In genomic region chr14:99565383-99565782, GRCh38 we compare ENCODE assay signal across 21 cellular contexts. TPM values are rescaled to one million over a fixed set of nuclear protein-coding genes. Genes with fewer than 3 reads are reported as not detected.
DNase-seq lines count a peak whose midpoint lies in the region; ATAC-seq, FAIRE-seq and TF ChIP-seq lines count a peak whose summit lies in the region.
"Had no signal": no experiment of that assay in that cellular context is flagged by ENCODE, and none has a peak within 500 bp of the region (broad histone marks: within the 10 kb centered on the region; RNA-seq: fewer than 3 reads in every experiment).

No MANE protein-coding gene starts in this region.

- intact Hi-C loops in stomach (cut with DNase I; ENCODE audit: low total_unique reads) = loop anchor here (5.0 kb wide), 1 partner anchor 37 kb away; the partner anchor contains the start of gene CCDC85C

- no peak for TF ChIP-seq CTCF in WTC11 (IDR thresholded peaks at IDR 0.05)
- TF ChIP-seq CTCF in hepatocyte (IDR thresholded peaks at IDR 0.05; ENCODE audit: poor library complexity) = no peak
- no peak for TF ChIP-seq CTCF in stomach (IDR thresholded peaks at IDR 0.05)
- TF ChIP-seq CTCF in H9 (conservative IDR thresholded peaks at IDR 0.05) = no peak

- 0 out of 2 replicates have a peak overlapping the region, but pooled peaks have one; percentile 49 for H3K27ac Mint-ChIP-seq in WTC11
- no peak overlapping the region; a peak in 1 of 7 replicates for H3K27ac Mint-ChIP-seq in H9
- H3K27ac Mint-ChIP-seq: activated CD4-positive, alpha-beta T cell treated with anti-CD3 and anti-CD28 coated beads, Interleukin-2, amount 10 ng/mL, durations not matched to agents 24 days and 14 days; activated naive CD4-positive, alpha-beta T cell treated with anti-CD3 and anti-CD28 coated beads, Interleukin-2, amount 50 U/mL, for 72 hours; natural killer cell; T-helper 2 cell treated with Interferon-gamma antibody and Interleukin-4, amounts not matched to agents 5 μg/mL and 100 μg/mL, for 36 hours had no signal

- no peak overlapping the region for H2AK5ac ChIP-seq in H9 (ENCODE audit: insufficient read length, low read length)

- H2BK15ac ChIP-seq in H9 (ENCODE audit: low read depth, low read length) = no peak overlapping the region

- H2AFZ ChIP-seq in hepatocyte (no peak overlapping the region), H9 (ENCODE audit: low read length) (no peak overlapping the region)

- H3K9ac ChIP-seq in H9 (ENCODE audit: extremely low read depth, insufficient read length, low read length) = no peak overlapping the region

- TF ChIP-seq POLR2A in stomach (IDR thresholded peaks at IDR 0.05) = no peak
- no peak for TF ChIP-seq POLR2A in GM12892 (IDR thresholded peaks at IDR 0.05; ENCODE audit: low read depth, low read length)

- H3K27me3 Mint-ChIP-seq in WTC11 (ENCODE audit: low read depth) = no peaks in the 10 kb centered on the region
- H3K27me3 Mint-ChIP-seq in H9 (ENCODE audit: low read depth) = peaks cover 10% of the 10 kb centered on the region
- H3K27me3 Mint-ChIP-seq: activated CD4-positive, alpha-beta T cell treated with anti-CD3 and anti-CD28 coated beads, Interleukin-2, amount 10 ng/mL, durations not matched to agents 24 days and 14 days; CD4-positive, alpha-beta memory T cell; effector memory CD8-positive, alpha-beta T cell had no signal

- H3K9me3 Mint-ChIP-seq in WTC11 (no peaks in the 10 kb centered on the region), H9 (no peaks in the 10 kb centered on the region)
- H3K9me3 Mint-ChIP-seq: activated CD4-positive, alpha-beta T cell treated with anti-CD3 and anti-CD28 coated beads, Interleukin-2, amount 10 ng/mL, durations not matched to agents 24 days and 14 days; activated naive CD4-positive, alpha-beta T cell treated with anti-CD3 and anti-CD28 coated beads, Interleukin-2, amount 50 U/mL, for 72 hours; CD4-positive, alpha-beta memory T cell; effector memory CD8-positive, alpha-beta T cell; natural killer cell; T-helper 2 cell treated with Interferon-gamma antibody and Interleukin-4, amounts not matched to agents 5 μg/mL and 100 μg/mL, for 36 hours had no signal

- no peak overlapping the region for H2BK12ac ChIP-seq in H9 (ENCODE audit: insufficient read length, low read depth, low read length)

- no peak overlapping the region for H2BK20ac ChIP-seq in H9 (ENCODE audit: low read depth, low read length, poor library complexity, severe bottlenecking)

- no peaks in the 10 kb centered on the region for H3K36me3 ChIP-seq in hepatocyte (replicated peaks; ENCODE audit: insufficient read depth, low read depth)
- no peaks in the 10 kb centered on the region for H3K36me3 ChIP-seq in stomach
- H3K36me3 ChIP-seq: tibial artery had no signal

- H3K9me3 ChIP-seq in hepatocyte (ENCODE audit: low read depth) = no peaks in the 10 kb centered on the region
- H3K9me3 ChIP-seq in stomach = no peaks in the 10 kb centered on the region
- H3K9me3 ChIP-seq in H9 (ENCODE audit: control insufficient read depth, low read depth, low read length) = no peaks in the 10 kb centered on the region
- H3K9me3 ChIP-seq: tibial artery had no signal

- POLR2A ChIA-PET in WTC11 (lab: Charles Lee) = no interaction called here

- no peak overlapping the region for H4K91ac ChIP-seq in H9 (ENCODE audit: insufficient read length, low read depth, low read length)

- CTCF ChIA-PET in WTC11 (lab: Charles Lee) = interaction anchor here (0.9 to 1.3 kb wide), 4 partner anchors 9 to 63 kb away, joined by 3 to 7 read pairs (median 6); no protein-coding TSS in a partner anchor

- TF ChIP-seq EP300 in stomach (IDR thresholded peaks at IDR 0.05) = no peak

- peaks cover 96% of the 10 kb centered on the region for H3K79me2 ChIP-seq in hepatocyte
- H3K79me2 ChIP-seq in H9 (ENCODE audit: insufficient read depth, low read length) = peaks cover 2% of the 10 kb centered on the region; the same call in 1 of the 2 replicates

- no peak overlapping the region for H3K4me2 ChIP-seq in hepatocyte
- no peak overlapping the region for H3K4me2 ChIP-seq in H9 (ENCODE audit: insufficient read depth, insufficient read length, low read length)

- FAIRE-seq in GM12892 (lab: Jason Lieb, UNC) = no peak
- FAIRE-seq: GM12878 had no signal

- H3K27me3 ChIP-seq in hepatocyte (no peaks in the 10 kb centered on the region), stomach (no peaks in the 10 kb centered on the region), H9 (ENCODE audit: insufficient read depth, low read length) (no peaks in the 10 kb centered on the region)
- H3K27me3 ChIP-seq: tibial artery had no signal

- H3K27ac ChIP-seq in hepatocyte (peak overlapping the region; percentile 51), stomach (peak overlapping the region; percentile 37 to 83 (median 73)), H9 (ENCODE audit: insufficient read length, low read depth, low read length) (no peak overlapping the region)

- no peak overlapping the region for H4K5ac ChIP-seq in H9 (ENCODE audit: insufficient read length, low read depth, low read length)

- H3T11ph ChIP-seq in H9 (ENCODE audit: low read length) = no peak overlapping the region

- no peak for ATAC-seq in WTC11
- ATAC-seq: activated naive CD4-positive, alpha-beta T cell treated with anti-CD3 and anti-CD28 coated beads, Interleukin-2, amount 50 U/mL, for 72 hours; effector memory CD8-positive, alpha-beta T cell; GM12878; natural killer cell had no signal

- no peak overlapping the region for H3K14ac ChIP-seq in H9 (ENCODE audit: insufficient read depth, low read length)

- peak; percentile 69 for DNase-seq in DMS79 treated with DMSO at 0.1 percent for 48 hours (lab: John Stamatoyannopoulos, UW)
- DNase-seq in DMS79 (lab: John Stamatoyannopoulos, UW) = no peak
- DNase-seq in WTC11 (ENCODE audit: low spot score) = no peak
- DNase-seq in hepatocyte (ENCODE audit: low spot score) = no peak
- no peak for DNase-seq in stomach
- DNase-seq in H9 = no peak
- DNase-seq in GM12892 (ENCODE audit: insufficient read length) = no peak
- no peak for DNase-seq in glomerular visceral epithelial cell (ENCODE audit: extremely low spot score)
- DNase-seq: activated CD4-positive, alpha-beta T cell treated with anti-CD3 and anti-CD28 coated beads, Interleukin-2, amount 10 ng/mL, durations not matched to agents 24 days and 14 days; CD4-positive, alpha-beta memory T cell; central memory CD4-positive, alpha-beta T cell; effector memory CD8-positive, alpha-beta T cell; H7; natural killer cell; SHP77 treated with DMSO at 0.1 percent for 48 hours; stimulated activated CD4-positive, alpha-beta T cell treated with anti-CD3 and anti-CD28 coated beads, Interleukin-2, amount 100 ng/mL, for 48 hours; stimulated activated CD8-positive, alpha-beta memory T cell treated with anti-CD3 and anti-CD28 coated beads, Interleukin-4, amount 100 ng/mL, for 48 hours had no signal

- no peaks in the 10 kb centered on the region for H3K23me2 ChIP-seq in H9 (ENCODE audit: insufficient read length, low read depth, low read length, poor library complexity, severe bottlenecking)

- peaks cover 71% of the 10 kb centered on the region for H3K4me1 Mint-ChIP-seq in WTC11
- peaks cover 74 to 92% of the 10 kb centered on the region in 2 experiments for H3K4me1 Mint-ChIP-seq in H9
- H3K4me1 Mint-ChIP-seq: activated CD4-positive, alpha-beta T cell treated with anti-CD3 and anti-CD28 coated beads, Interleukin-2, amount 10 ng/mL, durations not matched to agents 24 days and 14 days; natural killer cell had no signal

- no peak overlapping the region for H3K18ac ChIP-seq in H9 (ENCODE audit: insufficient read length, low read depth, low read length)

- no peak overlapping the region for H2BK5ac ChIP-seq in H9 (ENCODE audit: insufficient read length, low read length)

- H3K36me3 Mint-ChIP-seq in WTC11 (no peaks in the 10 kb centered on the region), H9 (ENCODE audit: insufficient read depth in 1 of 3, low read depth in 3 of 3) (no peaks in the 10 kb centered on the region)
- H3K36me3 Mint-ChIP-seq: activated naive CD4-positive, alpha-beta T cell treated with anti-CD3 and anti-CD28 coated beads, Interleukin-2, amount 50 U/mL, for 72 hours; CD4-positive, alpha-beta memory T cell; natural killer cell had no signal

- no peak overlapping the region for H3K56ac ChIP-seq in H9 (ENCODE audit: insufficient read length, low read depth, low read length)

- H3K4me3 ChIP-seq in hepatocyte (no peak overlapping the region), stomach (no peak overlapping the region)
- H3K4me3 ChIP-seq: GM12878, tibial artery had no signal

- H3K4me1 ChIP-seq in hepatocyte (ENCODE audit: insufficient read depth) (peaks cover 87% of the 10 kb centered on the region), stomach (peaks cover 83 to 100% (median 94%) of the 10 kb centered on the region in 4 donors), H9 (ENCODE audit: insufficient read depth, low read length) (peaks cover 13% of the 10 kb centered on the region)

- H3K79me1 ChIP-seq in H9 (ENCODE audit: insufficient read depth, low read depth, low read length, poor library complexity, severe bottlenecking) = no peaks in the 10 kb centered on the region

- peaks cover 22% of the 10 kb centered on the region for H4K20me1 ChIP-seq in hepatocyte (ENCODE audit: insufficient read depth, poor library complexity, severe bottlenecking)
- H4K20me1 ChIP-seq in H9 (ENCODE audit: control insufficient read depth, insufficient read depth, insufficient read length) = no peaks in the 10 kb centered on the region

- H3K23ac ChIP-seq in H9 (ENCODE audit: insufficient read length, low read depth, low read length) = no peak overlapping the region

- H2BK120ac ChIP-seq in H9 (ENCODE audit: low read depth, low read length, poor library complexity, severe bottlenecking) = no peak overlapping the region

- 85% methylated on average over 4 of the region's 4 CpGs for WGBS in hepatocyte (ENCODE audit: low lambda C conversion rate, missing lambda C conversion rate)
- 80 to 97% (median 87%) methylated on average over 4 of the region's 4 CpGs for WGBS in stomach, 5 donors
- WGBS in H9 (ENCODE audit: extremely low coverage, insufficient read length, low lambda C conversion rate) = no CpG with 5 or more reads among the region's 4 CpGs

- H3K4me3 Mint-ChIP-seq in WTC11 = no peak overlapping the region
- no peak overlapping the region for H3K4me3 Mint-ChIP-seq in H9
- H3K4me3 Mint-ChIP-seq: activated CD4-positive, alpha-beta T cell treated with anti-CD3 and anti-CD28 coated beads, Interleukin-2, amount 10 ng/mL, durations not matched to agents 24 days and 14 days; effector memory CD8-positive, alpha-beta T cell; natural killer cell; T-helper 2 cell treated with Interferon-gamma antibody and Interleukin-4, amounts not matched to agents 5 μg/mL and 100 μg/mL, for 36 hours had no signal

- no peaks in the 10 kb centered on the region for H3K9me2 ChIP-seq in hepatocyte (replicated peaks; ENCODE audit: insufficient read depth)

- no peak overlapping the region for H4K8ac ChIP-seq in H9 (replicated peaks; ENCODE audit: insufficient read length, low read depth, low read length)

- H3K4ac ChIP-seq in H9 (ENCODE audit: low read depth, low read length) = no peak overlapping the region

RNA-seq across cellular contexts. Expression of gene CCDC85C, which starts 38.6 kb away (rescaled TPM):
- total RNA-seq in WTC11 (2021) (28.7 to 35.8 TPM (median 30.4 TPM) in 3 replicates), hepatocyte (32.8 and 37.8 TPM in 2 replicates), stomach (10 to 100 TPM; 10.5 to 28.6 (median 14.5) TPM), H9 (2021) (33.2 and 36.3 TPM in 2 replicates)
- polyA plus RNA-seq in hepatocyte (33.8 and 47.2 TPM in 2 replicates), stomach (10 to 100 TPM; 11.4 to 20.1 (median 17.3) TPM)
- polyA plus RNA-seq in GM12892 (2012; ENCODE audit: missing spikeins) = 1.2 TPM
